10 cellular contexts compared by ENCODE assay signal in genomic region chr18:76348267-76349066, GRCh38.
DNase-seq lines count a peak whose midpoint lies in the region; ATAC-seq, FAIRE-seq and TF ChIP-seq lines count a peak whose summit lies in the region.
"Had no signal": no experiment of that assay in that cellular context is flagged by ENCODE, and none has a peak within 500 bp of the region (broad histone marks: within the 10 kb centered on the region; RNA-seq: fewer than 3 reads in every experiment).

No MANE protein-coding gene starts in this region.

- H3K9me3 Mint-ChIP-seq in astrocyte (ENCODE audit: unreplicated experiment): no peaks in the 10 kb centered on the region

- H3K27ac ChIP-seq in HUES6 (ENCODE audit: low read depth, low read length) (no peak overlapping the region), astrocyte (ENCODE audit: low read depth, low read length) (no peak overlapping the region), liver (ENCODE audit: low read depth in 1 of 2, low read length in 2 of 2) (no peak overlapping the region)
- H3K27ac ChIP-seq: SJSA1 had no signal

- H3K4me1 Mint-ChIP-seq in astrocyte (ENCODE audit: low read depth, unreplicated experiment): peaks cover 2% of the 10 kb centered on the region

- H3K36me3 ChIP-seq in HUES6 (ENCODE audit: control insufficient read depth, insufficient read depth, low read length) (no peaks in the 10 kb centered on the region), astrocyte (ENCODE audit: insufficient read depth, low read length) (no peaks in the 10 kb centered on the region), liver (ENCODE audit: control insufficient read depth in 4 of 4, insufficient read depth in 3 of 4, low read depth in 1 of 4, low read length in 3 of 4) (no peaks in the 10 kb centered on the region), HAP-1 (replicated peaks) (no peaks in the 10 kb centered on the region)
- H3K36me3 ChIP-seq: SJSA1 had no signal

- no peak for FAIRE-seq in astrocyte (lab: Jason Lieb, UNC)
- FAIRE-seq: endometrium had no signal

- H3K9ac ChIP-seq in HUES6 (ENCODE audit: low read length) (no peak overlapping the region), astrocyte (ENCODE audit: low read length) (no peak overlapping the region), liver (ENCODE audit: low read depth in 1 of 2, low read length in 2 of 2) (no peak overlapping the region)

- H3K79me2 ChIP-seq in astrocyte (ENCODE audit: insufficient read depth, low read length): no peaks in the 10 kb centered on the region

- no peak overlapping the region for H3K4me3 Mint-ChIP-seq in astrocyte (ENCODE audit: unreplicated experiment)

- H3K36me3 Mint-ChIP-seq in astrocyte (ENCODE audit: low read depth, unreplicated experiment): peaks cover 3% of the 10 kb centered on the region

- H3K4me2 ChIP-seq in astrocyte (ENCODE audit: low read length): peak overlapping the region; percentile 75

- H2AFZ ChIP-seq in astrocyte (ENCODE audit: low read depth, low read length): peak overlapping the region; percentile 54

- H3K27me3 ChIP-seq in HUES6 (ENCODE audit: control insufficient read depth, insufficient read depth, low read length) (no peaks in the 10 kb centered on the region), astrocyte (ENCODE audit: insufficient read depth, low read length) (no peaks in the 10 kb centered on the region), liver (ENCODE audit: control insufficient read depth in 4 of 4, insufficient read depth in 4 of 4, low read length in 3 of 4) (no peaks in the 10 kb centered on the region), HAP-1 (ENCODE audit: low read depth) (no peaks in the 10 kb centered on the region)
- H3K27me3 ChIP-seq: SJSA1 had no signal

- peak; percentile 20 for DNase-seq in Ammon's horn (ENCODE audit: low spot score)
- no peak for DNase-seq in astrocyte (ENCODE audit: low read depth)
- no peak for DNase-seq in HAP-1 (ENCODE audit: low spot score in 2 of 2)
- no peak for DNase-seq in activated CD4-positive, alpha-beta T cell treated with anti-CD3 and anti-CD28 coated beads for 4 hours
- DNase-seq in activated naive CD4-positive, alpha-beta T cell treated with Interleukin-2 at 50 U/mL for 16 hours: no peak

- WGBS in liver: 33% methylated on average over 27 of the region's 27 CpGs

- no peak for ATAC-seq in HG03196 (IDR thresholded peaks at IDR 0.05; ENCODE audit: unreplicated experiment)

- TF ChIP-seq CTCF in astrocyte (IDR thresholded peaks at IDR 0.05; ENCODE audit: insufficient read depth, low read depth, low read length) (no peak), liver (IDR thresholded peaks at IDR 0.05; ENCODE audit: low read depth, low read length, missing input control) (no peak)

- in situ Hi-C loops in HAP-1 (cut with MboI; ENCODE audit: low sequenced_read_pairs): no loop called here

- H4K20me1 ChIP-seq in astrocyte (ENCODE audit: insufficient read depth, low read length): no peaks in the 10 kb centered on the region

- peaks cover 6% of the 10 kb centered on the region for H3K27me3 Mint-ChIP-seq in astrocyte (ENCODE audit: low read depth, unreplicated experiment)

- H3K27ac Mint-ChIP-seq in astrocyte (ENCODE audit: unreplicated experiment): peak overlapping the region; percentile 14

- peaks cover 2% of the 10 kb centered on the region; the same call in 1 of the 2 replicates for H3K9me3 ChIP-seq in HUES6 (ENCODE audit: control insufficient read depth, insufficient read depth, low read depth, low read length)
- peaks cover 3% of the 10 kb centered on the region for H3K9me3 ChIP-seq in astrocyte (ENCODE audit: insufficient read depth, low read depth, low read length)
- peaks cover 0 to 2% (median 0%) of the 10 kb centered on the region in 4 donors for H3K9me3 ChIP-seq in liver (ENCODE audit: control insufficient read depth in 4 of 4, low read length in 3 of 4)
- no peaks in the 10 kb centered on the region for H3K9me3 ChIP-seq in HAP-1
- H3K9me3 ChIP-seq: SJSA1 had no signal

- H3K4me3 ChIP-seq in HUES6 (ENCODE audit: low read depth, low read length) (peak overlapping the region; percentile 24), astrocyte (ENCODE audit: insufficient read depth, low read depth, low read length) (no peak overlapping the region), liver (ENCODE audit: low read depth in 1 of 3, low read length in 3 of 3) (peak overlapping the region in 2 of 3 donors; percentile 19 to 42), HAP-1 (no peak overlapping the region)
- H3K4me3 ChIP-seq: SJSA1 had no signal

- peak in 1 of 2 donors; percentile 30 for TF ChIP-seq RAD21 in liver (IDR thresholded peaks at IDR 0.05)

- peaks cover 16% of the 10 kb centered on the region for H3K4me1 ChIP-seq in HUES6 (ENCODE audit: control insufficient read depth, insufficient read depth, low read length)
- H3K4me1 ChIP-seq in astrocyte (ENCODE audit: insufficient read depth, low read length): no peaks in the 10 kb centered on the region
- peaks cover 3 to 21% (median 11%) of the 10 kb centered on the region in 4 donors for H3K4me1 ChIP-seq in liver (ENCODE audit: control insufficient read depth in 4 of 4, insufficient read depth in 4 of 4, low read length in 3 of 4)
- H3K4me1 ChIP-seq in HAP-1: no peaks in the 10 kb centered on the region

TF ChIP-seq in liver, 16 proteins besides CTCF, POLR2A, EP300 and RAD21:
- TF ChIP-seq SP1 (IDR thresholded peaks at IDR 0.05): no peak
- peak; percentile 22 for TF ChIP-seq YY1 (IDR thresholded peaks at IDR 0.05)
- TF ChIP-seq TAF1 (conservative IDR thresholded peaks at IDR 0.05): no peak
- TF ChIP-seq HNF4G (IDR thresholded peaks at IDR 0.05): no peak
- TF ChIP-seq FOXA2 (IDR thresholded peaks at IDR 0.05): peak; percentile 39
- TF ChIP-seq JUND (IDR thresholded peaks at IDR 0.05): no peak
- TF ChIP-seq REST (IDR thresholded peaks at IDR 0.05): no peak
- no peak for TF ChIP-seq GABPA (IDR thresholded peaks at IDR 0.05 in 1 of 2, conservative IDR thresholded peaks at IDR 0.05 in 1 of 2)
- no peak for TF ChIP-seq FOXA1 (IDR thresholded peaks at IDR 0.05)
- TF ChIP-seq ZBTB33 (IDR thresholded peaks at IDR 0.05): no peak
- TF ChIP-seq, protein P1, sequence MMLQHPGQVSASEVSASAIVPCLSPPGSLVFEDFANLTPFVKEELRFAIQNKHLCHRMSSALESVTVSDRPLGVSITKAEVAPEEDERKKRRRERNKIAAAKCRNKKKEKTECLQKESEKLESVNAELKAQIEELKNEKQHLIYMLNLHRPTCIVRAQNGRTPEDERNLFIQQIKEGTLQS (IDR thresholded peaks at IDR 0.05): no peak
- peak; percentile 36 to 65 for TF ChIP-seq HNF4A (conservative IDR thresholded peaks at IDR 0.05)
- TF ChIP-seq EGR1 (IDR thresholded peaks at IDR 0.05; ENCODE audit: low read depth in 2 of 2): no peak
- TF ChIP-seq RXRA (IDR thresholded peaks at IDR 0.05): peak in 1 of 2 donors; percentile 40
- no peak for TF ChIP-seq NR2F2 (IDR thresholded peaks at IDR 0.05)
- TF ChIP-seq, protein P2, sequence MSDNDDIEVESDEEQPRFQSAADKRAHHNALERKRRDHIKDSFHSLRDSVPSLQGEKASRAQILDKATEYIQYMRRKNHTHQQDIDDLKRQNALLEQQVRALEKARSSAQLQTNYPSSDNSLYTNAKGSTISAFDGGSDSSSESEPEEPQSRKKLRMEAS (IDR thresholded peaks at IDR 0.05): no peak

Comparison
In these comparisons a context has a peak if more than half of its experiments do, and no peak if none do; other contexts are left out.
1. H3K4me3 ChIP-seq: peak in HUES6 (single experiment) and liver (2 of 3); none in astrocyte (single experiment) and HAP-1 (single experiment).